Comparison of ENCODE assay signal across 26 cellular contexts in the genomic region with DNA sequence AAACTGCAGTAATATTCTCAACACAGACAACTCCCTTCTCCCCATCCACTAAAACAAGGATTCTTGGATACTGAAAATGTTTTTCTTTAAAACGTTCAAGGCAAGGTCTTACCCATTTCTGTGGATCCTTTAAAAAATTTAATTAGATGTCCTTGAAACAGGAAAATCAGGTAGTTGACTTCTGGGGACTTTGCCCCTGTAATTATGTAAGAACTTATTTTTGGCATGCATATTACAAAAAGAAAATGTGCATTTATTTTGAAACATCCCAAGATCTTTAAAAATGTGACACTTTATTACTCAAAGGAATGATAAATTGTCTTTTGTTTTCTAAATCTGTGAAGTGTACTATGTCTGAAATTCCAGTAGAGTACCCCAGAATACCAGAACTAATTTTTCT.
"Had no signal": no experiment of that assay in that cellular context is flagged by ENCODE, and none has a peak within 500 bp of the region (broad histone marks: within the 10 kb centered on the region; RNA-seq: fewer than 3 reads in every experiment).

No MANE protein-coding gene starts in this region.

- FAIRE-seq: urothelium cell line had no signal

- H3K79me2 ChIP-seq: parathyroid adenoma had no signal

- H2AFZ ChIP-seq: neural progenitor cell, parathyroid adenoma had no signal

- H3K27ac ChIP-seq: neural progenitor cell, ovary, parathyroid adenoma, psoas muscle, sigmoid colon, stomach, thoracic aorta, thyroid gland, tibial nerve, upper lobe of left lung, vagina had no signal

- ATAC-seq: natural killer cell; psoas muscle; right cardiac atrium; stimulated activated effector memory CD8-positive, alpha-beta T cell treated with anti-CD3 and anti-CD28 coated beads, Interleukin-12 subunit alpha, Interleukin-12 subunit beta, amount 100 ng/mL, for 72 hours; stimulated activated naive B cell treated with anti-CD40 and anti-IgM and Interleukin-4, amounts not matched to agents 10 μg/mL and 1 μg/mL and 100 μg/mL, for 72 hours had no signal

- H3K9ac ChIP-seq: neural progenitor cell, parathyroid adenoma had no signal

- H3K9me3 ChIP-seq: ovary, psoas muscle, right lobe of liver, sigmoid colon, stomach, thoracic aorta, thyroid gland, tibial nerve, upper lobe of left lung, vagina had no signal

- H3K4me2 ChIP-seq: neural progenitor cell had no signal

- H3K27me3 ChIP-seq: neural progenitor cell, ovary, right lobe of liver, sigmoid colon, stomach, thyroid gland, tibial nerve, upper lobe of left lung, vagina had no signal

- H3K4me1 ChIP-seq: neural progenitor cell, parathyroid adenoma, psoas muscle, thyroid gland had no signal

- H3K4me3 ChIP-seq: neural progenitor cell, ovary, psoas muscle, right lobe of liver, sigmoid colon, stomach, thoracic aorta, thyroid gland, tibial nerve, upper lobe of left lung, vagina had no signal

- H3K36me3 ChIP-seq: neural progenitor cell, ovary, right lobe of liver, stomach, thyroid gland, tibial nerve, upper lobe of left lung, vagina had no signal

- DNase-seq: natural killer cell; occipital lobe; ovary; posterior cingulate gyrus; psoas muscle; right cardiac atrium; right lobe of liver; sigmoid colon; small intestine; stimulated activated CD4-positive, alpha-beta T cell treated with anti-CD3 and anti-CD28 coated beads, Interleukin-15, amount 100 ng/mL, for 24 hours; stimulated activated CD4-positive, alpha-beta T cell treated with anti-CD3 and anti-CD28 coated beads, Interleukin-2, amount 100 ng/mL, for 24 hours; stimulated activated CD4-positive, alpha-beta T cell treated with anti-CD3 and anti-CD28 coated beads, Interleukin-2, amount 100 ng/mL, for 48 hours; stimulated activated CD4-positive, alpha-beta T cell treated with anti-CD3 and anti-CD28 coated beads, Interleukin-4, amount 100 ng/mL, for 24 hours; stimulated activated naive B cell treated with anti-CD40 and anti-IgM and Interleukin-4, amounts not matched to agents 10 μg/mL and 1 μg/mL and 100 μg/mL, for 72 hours; stimulated activated naive CD4-positive, alpha-beta T cell treated with Interleukin-2 at 50 U/mL for 16 hours; stomach; thyroid gland; trophoblast cell; upper lobe of left lung had no signal
